Comparison of ENCODE assay signal across 9 cellular contexts in the genomic region with DNA sequence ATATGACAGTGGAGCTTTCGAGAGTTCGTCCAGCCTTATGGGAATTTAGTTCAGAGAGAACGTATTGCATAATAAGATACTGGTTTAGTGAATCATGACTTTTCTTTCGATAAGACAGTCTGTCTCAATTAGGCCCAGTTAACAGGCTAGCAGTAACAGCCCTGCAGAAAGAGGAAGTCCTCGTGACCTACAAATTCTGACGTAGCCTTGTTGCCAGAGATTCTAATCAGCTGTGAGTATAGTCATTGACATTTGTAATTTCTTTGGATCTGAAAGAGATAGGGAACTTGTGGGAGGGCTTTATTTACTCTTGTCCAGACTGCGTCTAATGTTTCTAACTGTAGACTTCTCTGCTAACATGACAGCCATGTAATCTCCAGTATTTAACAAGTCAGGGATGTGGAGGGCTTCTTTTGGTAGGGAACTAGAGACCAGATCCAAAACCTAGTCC. TPM values are rescaled to one million over a fixed set of nuclear protein-coding genes. Genes with fewer than 3 reads are reported as not detected.
A peak's percentile ranks its signal among the peaks of the same experiment; 100 is the strongest.
DNase-seq lines count a peak whose midpoint lies in the region; ATAC-seq, FAIRE-seq and TF ChIP-seq lines count a peak whose summit lies in the region.
"Had no signal": no experiment of that assay in that cellular context is flagged by ENCODE, and none has a peak within 500 bp of the region (broad histone marks: within the 10 kb centered on the region; RNA-seq: fewer than 3 reads in every experiment).

No MANE protein-coding gene starts in this region.

- peak; percentile 92 to 94 for DNase-seq in Kasumi-1 (lab: John Stamatoyannopoulos, UW)
- DNase-seq in bronchial epithelial cell (ENCODE audit: low read depth), result peak; percentile 99
- DNase-seq in mucosa of gallbladder (ENCODE audit: low spot score), result peak; percentile 41
- DNase-seq in putamen (ENCODE audit: low spot score), result no peak
- DNase-seq in activated gamma-delta T cell (lab: John Stamatoyannopoulos, UW), result no peak
- no peak for DNase-seq in occipital lobe (lab: John Stamatoyannopoulos, UW)

- TF ChIP-seq CTCF in bronchial epithelial cell (IDR thresholded peaks at IDR 0.05; ENCODE audit: insufficient read depth, low read length, severe bottlenecking), result no peak

- ATAC-seq in GM18520 (IDR thresholded peaks at IDR 0.05; ENCODE audit: unreplicated experiment) (peak; percentile 65), GM19452 (IDR thresholded peaks at IDR 0.05; ENCODE audit: unreplicated experiment) (no peak)

- H3K4me3 ChIP-seq in bronchial epithelial cell (ENCODE audit: low read depth, low read length), result no peak overlapping the region
- H3K4me3 ChIP-seq: tibial artery had no signal

- H3K27me3 ChIP-seq in bronchial epithelial cell (ENCODE audit: control insufficient read depth, insufficient read depth, low read length), result no peaks in the 10 kb centered on the region
- H3K27me3 ChIP-seq: tibial artery had no signal

- H3K36me3 ChIP-seq in bronchial epithelial cell (ENCODE audit: control insufficient read depth, insufficient read depth, low read length), result no peaks in the 10 kb centered on the region
- H3K36me3 ChIP-seq: tibial artery had no signal

- no peak for FAIRE-seq in bronchial epithelial cell (lab: Jason Lieb, UNC)

RNA-seq across cellular contexts. Expression of a gene that starts 15.8 kb away (rescaled TPM):
- total RNA-seq in bronchial epithelial cell, result under 0.01 TPM in 1 of 2 replicates, not detected in the other
- 1.6 TPM for total RNA-seq in mucosa of gallbladder
- total RNA-seq in occipital lobe, result 0.78 TPM

RNA-seq across cellular contexts. Expression of a gene that starts 54.4 kb away (rescaled TPM):
- total RNA-seq in bronchial epithelial cell (not detected in 2 replicates), mucosa of gallbladder (not detected), occipital lobe (not detected)

RNA-seq across cellular contexts. Expression of a gene that starts 57.9 kb away (rescaled TPM):
- total RNA-seq in bronchial epithelial cell, result 33.9 and 62.4 TPM in 2 replicates
- total RNA-seq in mucosa of gallbladder, result 23.5 TPM
- 162 TPM for total RNA-seq in occipital lobe

Comparison
In these comparisons a context has a peak if more than half of its experiments do, and no peak if none do; other contexts are left out.
1. DNase-seq: peak in Kasumi-1 (2 of 2), bronchial epithelial cell (single experiment) and mucosa of gallbladder (single experiment); none in putamen (single experiment), activated gamma-delta T cell (single experiment) and occipital lobe (single experiment).